Comparison of ENCODE assay signal across 10 cellular contexts in the genomic region with DNA sequence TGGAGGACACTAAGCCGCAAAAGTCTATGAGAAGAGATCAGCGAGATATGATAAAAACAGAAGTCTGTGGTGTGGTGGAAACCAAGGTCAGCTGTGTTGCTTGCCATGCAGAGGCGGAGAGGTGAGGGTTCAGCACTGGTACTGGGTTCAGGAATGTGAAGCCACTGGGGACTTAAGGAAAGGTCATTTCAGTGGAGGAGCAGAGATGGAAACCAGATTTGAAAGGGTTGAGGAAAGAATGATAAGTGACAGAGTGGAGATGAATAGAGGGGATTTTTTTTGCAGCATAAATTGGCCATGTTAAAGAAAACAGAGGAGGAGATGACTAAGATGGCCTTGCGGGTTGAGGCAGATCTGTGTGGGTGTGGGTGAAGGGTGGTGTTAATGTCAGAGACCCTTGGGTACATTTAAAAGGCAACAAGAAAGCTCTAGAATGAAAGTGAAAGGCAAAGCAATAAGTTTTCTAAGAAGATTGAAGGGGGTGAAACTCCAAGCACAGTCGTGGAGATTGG.
DNase-seq lines count a peak whose midpoint lies in the region; ATAC-seq and TF ChIP-seq lines count a peak whose summit lies in the region.
"Had no signal": no experiment of that assay in that cellular context is flagged by ENCODE, and none has a peak within 500 bp of the region (broad histone marks: within the 10 kb centered on the region; RNA-seq: fewer than 3 reads in every experiment).

No MANE protein-coding gene starts in this region.

- ATAC-seq in GM18502 (IDR thresholded peaks at IDR 0.05; ENCODE audit: poor library complexity, unreplicated experiment) (peak; percentile 78), GM19463 (IDR thresholded peaks at IDR 0.05; ENCODE audit: unreplicated experiment) (peak; percentile 72), HG03139 (IDR thresholded peaks at IDR 0.05; ENCODE audit: unreplicated experiment) (peak; percentile 54), left ventricle myocardium superior (no peak), Right ventricle myocardium superior (ENCODE audit: poor library complexity) (no peak), HG03469 (IDR thresholded peaks at IDR 0.05; ENCODE audit: unreplicated experiment) (no peak)

- no peak overlapping the region for H3K4me3 ChIP-seq in epithelial cell of esophagus (ENCODE audit: low read length)
- H3K4me3 ChIP-seq: ascending aorta had no signal

- no peak for TF ChIP-seq CTCF in epithelial cell of esophagus (IDR thresholded peaks at IDR 0.05; ENCODE audit: insufficient read depth, low read depth, low read length, missing control alignments)

- intact Hi-C loops in left ventricle myocardium superior (cut with micrococcal nuclease) (no loop called here), Right ventricle myocardium superior (cut with DNase I) (no loop called here)

- DNase-seq in epithelial cell of esophagus (ENCODE audit: low read depth) (peak; percentile 28), left ventricle myocardium superior (no peak), Right ventricle myocardium superior (no peak), anterior cingulate cortex (lab: John Stamatoyannopoulos, UW) (no peak)
- DNase-seq: NCI-H187 had no signal

Comparison
In these comparisons a context has a peak if more than half of its experiments do, and no peak if none do; other contexts are left out.
1. ATAC-seq: peak in GM18502 (single experiment), GM19463 (single experiment) and HG03139 (single experiment); none in left ventricle myocardium superior (single experiment), Right ventricle myocardium superior (single experiment) and HG03469 (single experiment).